ENCODE assay signal across 8 cellular contexts in genomic region chr6:169789944-169790927, GRCh38. TPM values are rescaled to one million over a fixed set of nuclear protein-coding genes. Genes with fewer than 3 reads are reported as not detected.
DNase-seq lines count a peak whose midpoint lies in the region; ATAC-seq and TF ChIP-seq lines count a peak whose summit lies in the region.

No MANE protein-coding gene starts in this region.

- no peaks in the 10 kb centered on the region for H4K20me1 ChIP-seq in fibroblast of lung (ENCODE audit: control insufficient read depth, extremely low read depth, insufficient read depth, low read length)

- TF ChIP-seq CTCF in fibroblast of lung (conservative IDR thresholded peaks at IDR 0.05 in 1 of 2, IDR thresholded peaks at IDR 0.05 in 1 of 2; ENCODE audit: low read depth in 1 of 2, low read length in 2 of 2) (peak; percentile 95 to 97), natural killer cell (IDR thresholded peaks at IDR 0.05) (peak; percentile 96)

- H3K4me1 Mint-ChIP-seq in natural killer cell: peaks cover 15 to 18% of the 10 kb centered on the region in 2 donors

- H3K9ac ChIP-seq in fibroblast of lung (ENCODE audit: insufficient read depth, low read length): peak overlapping the region; percentile 62

- peak overlapping the region; percentile 94 for H3K4me2 ChIP-seq in fibroblast of lung (ENCODE audit: extremely low read depth, insufficient read depth, low read length)

- H3K27ac Mint-ChIP-seq in natural killer cell: peak overlapping the region in 1 of 2 donors; percentile 20

- peak overlapping the region; percentile 68 for H3K27ac ChIP-seq in fibroblast of lung (ENCODE audit: insufficient read depth, low read length)

- H3K27me3 ChIP-seq in fibroblast of lung (ENCODE audit: control insufficient read depth, insufficient read depth, low read length): no peaks in the 10 kb centered on the region

- H3K36me3 Mint-ChIP-seq in natural killer cell: no peaks in the 10 kb centered on the region

- H3K27me3 Mint-ChIP-seq in natural killer cell (ENCODE audit: low read depth in 2 of 2): peaks cover 39 to 48% of the 10 kb centered on the region in 2 donors

- H3K9me3 Mint-ChIP-seq in natural killer cell: no peaks in the 10 kb centered on the region

- peak; percentile 68 for DNase-seq in DMS153 (lab: John Stamatoyannopoulos, UW)
- DNase-seq in activated T-helper 1 cell treated with Interleukin-2 at 50 U/mL for 16 hours (ENCODE audit: low read depth): peak; percentile 62
- DNase-seq in fibroblast of lung (ENCODE audit: low read depth in 2 of 2): peak; percentile 63 to 73
- DNase-seq in natural killer cell: peak; percentile 68
- peak; percentile 38 to 73 (median 53) for DNase-seq in stimulated activated naive CD4-positive, alpha-beta T cell (lab: John Stamatoyannopoulos, UW)

- H3K9me3 ChIP-seq in fibroblast of lung (ENCODE audit: control insufficient read depth, insufficient read depth, low read depth, low read length): no peaks in the 10 kb centered on the region

- H3K4me3 ChIP-seq in fibroblast of lung (replicated peaks in 1 of 4; ENCODE audit: control extremely low read depth in 1 of 4, insufficient read depth in 1 of 4, low read depth in 3 of 4, low read length in 4 of 4): peak overlapping the region; percentile 53 to 64 (median 57)

- TF ChIP-seq EP300 in Ishikawa (IDR thresholded peaks at IDR 0.05; ENCODE audit: borderline replicate concordance): no peak

- TF ChIP-seq RAD21 in Ishikawa (IDR thresholded peaks at IDR 0.05; ENCODE audit: low read depth): peak; percentile 92

- ATAC-seq in GM21619 (IDR thresholded peaks at IDR 0.05; ENCODE audit: unreplicated experiment) (peak; percentile 95), natural killer cell (peak; percentile 94 to 98 (median 98))

- intact Hi-C loops in natural killer cell (cut with micrococcal nuclease): loop anchor here (1.0 kb wide), 1 partner anchor 739 kb away; no protein-coding TSS in a partner anchor

- no peaks in the 10 kb centered on the region for H3K36me3 ChIP-seq in fibroblast of lung (ENCODE audit: control insufficient read depth, insufficient read depth, low read length)

- no peaks in the 10 kb centered on the region for H3K4me1 ChIP-seq in fibroblast of lung (ENCODE audit: control insufficient read depth, extremely low read depth, insufficient read depth, low read length)

- H2AFZ ChIP-seq in fibroblast of lung (ENCODE audit: low read length): peak overlapping the region; percentile 94

- peak overlapping the region; percentile 84 for H3K4me3 Mint-ChIP-seq in natural killer cell

- H3K79me2 ChIP-seq in fibroblast of lung (ENCODE audit: control insufficient read depth, insufficient read depth, low read length): no peaks in the 10 kb centered on the region

TF ChIP-seq in Ishikawa, 13 proteins besides CTCF, POLR2A, EP300 and RAD21:
- TF ChIP-seq NFIC (IDR thresholded peaks at IDR 0.05) (no peak), MAX (IDR thresholded peaks at IDR 0.05) (peak; percentile 42)

TF ChIP-seq in PFSK-1, 5 proteins besides CTCF, POLR2A, EP300 and RAD21:
- TF ChIP-seq SIN3A (IDR thresholded peaks at IDR 0.05; ENCODE audit: borderline replicate concordance, insufficient read depth, low read length): no peak
- TF ChIP-seq FOXP2 (optimal IDR thresholded peaks at IDR 0.05; ENCODE audit: borderline replicate concordance, extremely low read depth, extremely low read length, insufficient read depth): peak; percentile 58
- no peak for TF ChIP-seq POLR2AphosphoS5 (IDR thresholded peaks at IDR 0.05; ENCODE audit: low read depth, low read length)
- TF ChIP-seq REST (IDR thresholded peaks at IDR 0.05; ENCODE audit: insufficient read depth in 1 of 2, low read depth in 2 of 2, low read length in 2 of 2): no peak
- no peak for TF ChIP-seq TAF1 (IDR thresholded peaks at IDR 0.05; ENCODE audit: borderline replicate concordance, insufficient read depth, low read length)
TF ChIP-seq in PFSK-1: peak in this region for 1.

RNA-seq across cellular contexts. Expression of gene ERMARD, which starts 38.8 kb away (rescaled TPM):
- 19.4 TPM for polyA plus RNA-seq in PFSK-1 (2012; ENCODE audit: insufficient read length, low read depth)
- total RNA-seq in fibroblast of lung: 21.3 and 32.5 TPM in 2 replicates
- 19.5 and 22.0 TPM in 2 replicates for polyA plus RNA-seq in fibroblast of lung
- 15.8 and 16.9 TPM in 2 replicates for polyA plus RNA-seq in fibroblast of lung (2012)
- polyA minus RNA-seq in fibroblast of lung (ENCODE audit: low replicate concordance): 6.2 and 17.1 TPM in 2 replicates
- 10 to 100 TPM; 33.9 to 42.2 (median 36.4) TPM for total RNA-seq in natural killer cell

RNA-seq across cellular contexts. Expression of gene DYNLT2, which starts 38.9 kb away (rescaled TPM):
- 0.18 TPM for polyA plus RNA-seq in PFSK-1 (2012; ENCODE audit: insufficient read length, low read depth)
- total RNA-seq in fibroblast of lung (0.83 and 1.0 TPM in 2 replicates), natural killer cell (1 to 10 TPM; 4.0 to 6.8 (median 5.3) TPM)
- 0.42 and 0.49 TPM in 2 replicates for polyA plus RNA-seq in fibroblast of lung
- polyA plus RNA-seq in fibroblast of lung (2012): 0.47 and 0.58 TPM in 2 replicates
- polyA minus RNA-seq in fibroblast of lung (ENCODE audit: low replicate concordance): not detected in 2 replicates

Comparison
In these comparisons a context has a peak if more than half of its experiments do, and no peak if none do; other contexts are left out.
1. Peak in every context shown above with its lines: DNase-seq, ATAC-seq, H3K4me3 ChIP-seq and H3K27ac ChIP-seq.